10 cellular contexts compared by ENCODE assay signal in genomic region chr1:64895500-64895899, GRCh38.
DNase-seq lines count a peak whose midpoint lies in the region; ATAC-seq, FAIRE-seq and TF ChIP-seq lines count a peak whose summit lies in the region.
"Had no signal": no experiment of that assay in that cellular context is flagged by ENCODE, and none has a peak within 500 bp of the region (broad histone marks: within the 10 kb centered on the region; RNA-seq: fewer than 3 reads in every experiment).

No MANE protein-coding gene starts in this region.

- H3K9ac ChIP-seq in astrocyte (ENCODE audit: low read length) = no peak overlapping the region

- H3K27me3 Mint-ChIP-seq in astrocyte (ENCODE audit: low read depth, unreplicated experiment) = no peaks in the 10 kb centered on the region

- no peak overlapping the region for H3K4me2 ChIP-seq in astrocyte (ENCODE audit: low read length)

- H3K36me3 ChIP-seq in astrocyte (ENCODE audit: insufficient read depth, low read length) (no peaks in the 10 kb centered on the region), SJCRH30 (no peaks in the 10 kb centered on the region)

- H3K9me3 ChIP-seq in astrocyte (ENCODE audit: insufficient read depth, low read depth, low read length) = no peaks in the 10 kb centered on the region
- H3K9me3 ChIP-seq in SJCRH30 (replicated peaks) = no peaks in the 10 kb centered on the region

- TF ChIP-seq CTCF in GM12865 (IDR thresholded peaks at IDR 0.05; ENCODE audit: insufficient read depth, low read depth, low read length, missing control alignments) = no peak
- no peak for TF ChIP-seq CTCF in astrocyte (IDR thresholded peaks at IDR 0.05; ENCODE audit: insufficient read depth, low read depth, low read length)
- no peak for TF ChIP-seq CTCF in coronary artery (IDR thresholded peaks at IDR 0.05)

- H3K9me3 Mint-ChIP-seq in astrocyte (ENCODE audit: unreplicated experiment) = no peaks in the 10 kb centered on the region

- H3K4me3 Mint-ChIP-seq in astrocyte (ENCODE audit: unreplicated experiment) = no peak overlapping the region

- peaks cover 51% of the 10 kb centered on the region for H3K4me1 Mint-ChIP-seq in astrocyte (ENCODE audit: low read depth, unreplicated experiment)

- no peak overlapping the region for H3K27ac ChIP-seq in astrocyte (ENCODE audit: low read depth, low read length)
- H3K27ac ChIP-seq in SJCRH30 = no peak overlapping the region
- H3K27ac ChIP-seq in coronary artery = no peak overlapping the region

- peaks cover 29% of the 10 kb centered on the region for H4K20me1 ChIP-seq in astrocyte (ENCODE audit: insufficient read depth, low read length)

- DNase-seq in GM12865 (ENCODE audit: low read depth) = peak; percentile 84
- peak; percentile 52 for DNase-seq in astrocyte (ENCODE audit: low read depth)
- no peak for DNase-seq in activated CD8-positive, alpha-beta memory T cell treated with anti-CD3 and anti-CD28 coated beads for 24 hours
- DNase-seq in SJCRH30 = no peak
- no peak for DNase-seq in coronary artery (ENCODE audit: low spot score)
- no peak for DNase-seq in iPS-NIHi7 (ENCODE audit: extremely low spot score)
- DNase-seq: activated gamma-delta T cell, NCI-H82 had no signal

- no peaks in the 10 kb centered on the region for H3K36me3 Mint-ChIP-seq in astrocyte (ENCODE audit: low read depth, unreplicated experiment)

- ATAC-seq in GM21367 (IDR thresholded peaks at IDR 0.05; ENCODE audit: unreplicated experiment) (peak; percentile 68), HG03378 (IDR thresholded peaks at IDR 0.05; ENCODE audit: unreplicated experiment) (peak; percentile 80)

- H2AFZ ChIP-seq in astrocyte (ENCODE audit: low read depth, low read length) = no peak overlapping the region

- H3K79me2 ChIP-seq in astrocyte (ENCODE audit: insufficient read depth, low read length) = peaks cover 79% of the 10 kb centered on the region

- H3K4me3 ChIP-seq in GM12865 (ENCODE audit: low read depth, low read length) = no peak overlapping the region
- H3K4me3 ChIP-seq in astrocyte (ENCODE audit: insufficient read depth, low read depth, low read length) = no peak overlapping the region
- no peak overlapping the region for H3K4me3 ChIP-seq in SJCRH30
- no peak overlapping the region for H3K4me3 ChIP-seq in coronary artery

- H3K27me3 ChIP-seq in astrocyte (ENCODE audit: insufficient read depth, low read length) (no peaks in the 10 kb centered on the region), SJCRH30 (no peaks in the 10 kb centered on the region)

- H3K4me1 ChIP-seq in astrocyte (ENCODE audit: insufficient read depth, low read length) (peaks cover 31% of the 10 kb centered on the region), SJCRH30 (peaks cover 34% of the 10 kb centered on the region)

- no peak for FAIRE-seq in astrocyte (lab: Jason Lieb, UNC)

- peak overlapping the region; percentile 10 for H3K27ac Mint-ChIP-seq in astrocyte (ENCODE audit: unreplicated experiment)

Comparison
In these comparisons a context has a peak if more than half of its experiments do, and no peak if none do; other contexts are left out.
1. DNase-seq: peak in GM12865 (single experiment) and astrocyte (single experiment); none in activated CD8-positive, alpha-beta memory T cell treated with anti-CD3 and anti-CD28 coated beads for 24 hours (single experiment), SJCRH30 (0 of 2), coronary artery (single experiment) and iPS-NIHi7 (single experiment).